In the genomic region with DNA sequence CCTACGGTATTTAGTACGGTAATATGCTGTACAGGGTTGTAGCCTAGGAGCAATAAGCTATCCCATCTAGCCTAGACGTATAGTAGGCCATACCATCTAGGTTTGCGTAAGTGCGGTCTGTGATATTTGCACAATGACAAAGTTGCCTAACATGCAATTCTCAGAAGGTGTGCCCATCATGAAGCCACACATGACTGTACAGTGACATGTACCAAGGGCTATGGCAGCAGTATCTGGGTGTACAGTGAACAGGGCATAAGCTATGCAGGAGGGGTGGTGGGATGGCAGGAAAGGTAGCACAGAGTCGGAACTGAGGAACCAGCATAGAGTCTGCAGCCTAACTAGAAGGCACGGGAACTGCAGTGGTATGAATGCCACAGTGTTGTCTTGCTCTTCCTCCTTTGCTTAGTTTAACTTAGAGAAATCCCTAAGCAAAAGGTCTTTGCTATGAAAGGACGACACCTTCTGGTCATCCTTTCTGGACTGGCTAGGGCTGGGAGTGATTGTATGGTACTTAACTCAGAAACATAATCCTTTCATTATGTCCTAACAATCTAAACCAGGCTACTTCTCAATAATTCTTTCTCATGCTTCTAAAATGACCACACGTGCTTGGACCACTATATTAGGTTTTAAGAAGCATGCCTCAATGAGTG, we compare ENCODE assay signal across 14 cellular contexts.
DNase-seq lines count a peak whose midpoint lies in the region; ATAC-seq, FAIRE-seq and TF ChIP-seq lines count a peak whose summit lies in the region.
"Had no signal": no experiment of that assay in that cellular context is flagged by ENCODE, and none has a peak within 500 bp of the region (broad histone marks: within the 10 kb centered on the region; RNA-seq: fewer than 3 reads in every experiment).

No MANE protein-coding gene starts in this region.

- CTCF ChIA-PET in A549 (lab: Yijun Ruan, JAX) (interaction anchor here (1.0 to 9.9 kb wide), 2 partner anchors 9 to 142 kb away, joined by 4 to 171 read pairs; no protein-coding TSS in a partner anchor), HEK293 (lab: Yijun Ruan, JAX) (interaction anchor here (0.6 to 9.1 kb wide), 5 partner anchors 25 to 555 kb away, joined by 3 to 205 read pairs (median 4); no protein-coding TSS in a partner anchor), Panc1 (lab: Charles Lee) (no interaction called here)

- TF ChIP-seq CTCF in A549 (IDR thresholded peaks at IDR 0.05) (peak; percentile 41), HEK293 (tag by site-specific recombination; IDR thresholded peaks at IDR 0.05) (peak; percentile 45; the same call in 1 of the 2 replicates), Panc1 (IDR thresholded peaks at IDR 0.05) (peak; percentile 50), fibroblast of pulmonary artery (IDR thresholded peaks at IDR 0.05; ENCODE audit: low read length, missing control alignments) (peak; percentile 42)

- TF ChIP-seq RAD21 in A549 (conservative IDR thresholded peaks at IDR 0.05 in 1 of 2, IDR thresholded peaks at IDR 0.05 in 1 of 2) = peak; percentile 24 to 52; a peak in 2 of 5 replicates

- TF ChIP-seq POLR2A in A549 (IDR thresholded peaks at IDR 0.05; ENCODE audit: low read length) = no peak

- POLR2A ChIA-PET in A549 (lab: Yijun Ruan, JAX) (no interaction called here), HEK293 (lab: Yijun Ruan, JAX) (no interaction called here), Panc1 (lab: Charles Lee) (no interaction called here)

- H3K36me3 Mint-ChIP-seq in effector memory CD8-positive, alpha-beta T cell (ENCODE audit: insufficient read depth) = no peaks in the 10 kb centered on the region
- H3K36me3 Mint-ChIP-seq: stimulated activated effector memory CD8-positive, alpha-beta T cell treated with anti-CD3 and anti-CD28 coated beads, Interleukin-12 subunit alpha, Interleukin-12 subunit beta, amount 100 ng/mL, for 72 hours had no signal

- H3K4me1 Mint-ChIP-seq in effector memory CD8-positive, alpha-beta T cell (ENCODE audit: low read depth in 2 of 2) = no peaks in the 10 kb centered on the region
- H3K4me1 Mint-ChIP-seq: stimulated activated effector memory CD8-positive, alpha-beta T cell treated with anti-CD3 and anti-CD28 coated beads, Interleukin-12 subunit alpha, Interleukin-12 subunit beta, amount 100 ng/mL, for 72 hours had no signal

- H3K27ac ChIP-seq in A549 (no peak overlapping the region), HEK293 (ENCODE audit: extremely low read depth, low read depth, low read length) (no peak overlapping the region), Panc1 (ENCODE audit: low read length) (no peak overlapping the region)
- H3K27ac ChIP-seq: dorsolateral prefrontal cortex had no signal

- no peaks in the 10 kb centered on the region for H3K27me3 ChIP-seq in Panc1 (ENCODE audit: control insufficient read depth, insufficient read depth, low read length)
- H3K27me3 ChIP-seq: dorsolateral prefrontal cortex had no signal

- intact Hi-C loops in Panc1 (cut with micrococcal nuclease; ENCODE audit: unreplicated experiment) = no loop called here

- no peaks in the 10 kb centered on the region for H3K9me3 Mint-ChIP-seq in effector memory CD8-positive, alpha-beta T cell
- H3K9me3 Mint-ChIP-seq: CD4-positive, alpha-beta T cell; stimulated activated effector memory CD8-positive, alpha-beta T cell treated with anti-CD3 and anti-CD28 coated beads, Interleukin-12 subunit alpha, Interleukin-12 subunit beta, amount 100 ng/mL, for 72 hours had no signal

- BruUV-seq in Panc1 (replicated peaks; lab: Mats Ljungman, UMichigan) = no TSS peak

- H3K4me3 ChIP-seq in A549 (no peak overlapping the region), HEK293 (ENCODE audit: low read depth, low read length) (no peak overlapping the region), Panc1 (ENCODE audit: low read depth in 2 of 2, low read length in 2 of 2) (no peak overlapping the region), fibroblast of pulmonary artery (replicated peaks; ENCODE audit: low read depth, low read length) (no peak overlapping the region)
- H3K4me3 ChIP-seq: dorsolateral prefrontal cortex had no signal

- ATAC-seq in A549 (peak; percentile 57 to 85; a peak in 5 of 6 replicates), Panc1 (peak; percentile 73), HG03457 (IDR thresholded peaks at IDR 0.05; ENCODE audit: unreplicated experiment) (no peak)
- no peak for ATAC-seq in effector memory CD8-positive, alpha-beta T cell (replicated peaks)
- ATAC-seq: left cardiac atrium; stimulated activated effector memory CD8-positive, alpha-beta T cell treated with anti-CD3 and anti-CD28 coated beads, Interleukin-12 subunit alpha, Interleukin-12 subunit beta, amount 100 ng/mL, for 72 hours had no signal

- no peak overlapping the region for H3K4me3 Mint-ChIP-seq in effector memory CD8-positive, alpha-beta T cell
- H3K4me3 Mint-ChIP-seq: CD4-positive, alpha-beta T cell; stimulated activated effector memory CD8-positive, alpha-beta T cell treated with anti-CD3 and anti-CD28 coated beads, Interleukin-12 subunit alpha, Interleukin-12 subunit beta, amount 100 ng/mL, for 72 hours had no signal

- no peak overlapping the region for H3K4me2 ChIP-seq in A549

- H3K4me1 ChIP-seq in A549 (no peaks in the 10 kb centered on the region), HEK293 (ENCODE audit: control insufficient read depth, insufficient read depth, low read length) (no peaks in the 10 kb centered on the region), Panc1 (ENCODE audit: control insufficient read depth, insufficient read depth, low read length) (no peaks in the 10 kb centered on the region)

- H3K27ac Mint-ChIP-seq in effector memory CD8-positive, alpha-beta T cell = no peak overlapping the region
- H3K27ac Mint-ChIP-seq: CD4-positive, alpha-beta T cell; stimulated activated effector memory CD8-positive, alpha-beta T cell treated with anti-CD3 and anti-CD28 coated beads, Interleukin-12 subunit alpha, Interleukin-12 subunit beta, amount 100 ng/mL, for 72 hours had no signal

- 47% methylated on average over 9 of the region's 9 CpGs for WGBS in A549 (ENCODE audit: missing lambda C conversion rate)

- no peak for FAIRE-seq in A549 (lab: Jason Lieb, UNC)
- FAIRE-seq: small intestine had no signal

- no peaks in the 10 kb centered on the region for H3K27me3 Mint-ChIP-seq in effector memory CD8-positive, alpha-beta T cell

- in situ Hi-C loops in Panc1 (cut with HindIII; ENCODE audit: low pct_unique_long_range_greater_than_20kb, low sequenced_read_pairs) = no loop called here

- no peaks in the 10 kb centered on the region for H3K36me3 ChIP-seq in HEK293 (ENCODE audit: control insufficient read depth in 2 of 2, insufficient read depth in 1 of 2, low read length in 2 of 2)
- H3K36me3 ChIP-seq in Panc1 (ENCODE audit: control insufficient read depth, insufficient read depth, low read length) = no peaks in the 10 kb centered on the region

- H3K9me3 ChIP-seq in A549 (no peaks in the 10 kb centered on the region), HEK293 (ENCODE audit: control insufficient read depth, insufficient read depth, low read depth, low read length) (no peaks in the 10 kb centered on the region), Panc1 (ENCODE audit: control insufficient read depth, insufficient read depth, low read depth, low read length) (no peaks in the 10 kb centered on the region)

- DNase-seq in A549 (ENCODE audit: low read depth in 1 of 2, low spot score in 1 of 2) (peak in 1 of 2 experiments; percentile 50), Panc1 (ENCODE audit: low read depth, low spot score) (peak; percentile 22), fibroblast of pulmonary artery (ENCODE audit: low read depth) (peak; percentile 48), hypothalamus (lab: John Stamatoyannopoulos, UW) (no peak)
- no peak for DNase-seq in activated CD4-positive, CD25-positive, alpha-beta regulatory T cell (lab: John Stamatoyannopoulos, UW)
- no peak for DNase-seq in effector memory CD8-positive, alpha-beta T cell
- DNase-seq: CD4-positive, alpha-beta T cell; dorsolateral prefrontal cortex; Kasumi-1; left cardiac atrium; small intestine had no signal

- no peak for TF ChIP-seq EP300 in A549 (IDR thresholded peaks at IDR 0.05)

TF ChIP-seq in A549, 52 proteins besides CTCF, POLR2A, EP300 and RAD21:
- TF ChIP-seq HEYL (CRISPR knock-in tag; IDR thresholded peaks at IDR 0.05) = no peak
- no peak for TF ChIP-seq PHF8 (IDR thresholded peaks at IDR 0.05; ENCODE audit: borderline replicate concordance, low read depth)
- TF ChIP-seq JUNB (IDR thresholded peaks at IDR 0.05) = no peak
- TF ChIP-seq, protein P1, sequence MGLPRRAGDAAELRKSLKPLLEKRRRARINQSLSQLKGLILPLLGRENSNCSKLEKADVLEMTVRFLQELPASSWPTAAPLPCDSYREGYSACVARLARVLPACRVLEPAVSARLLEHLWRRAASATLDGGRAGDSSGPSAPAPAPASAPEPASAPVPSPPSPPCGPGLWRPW (IDR thresholded peaks at IDR 0.05) = no peak
- no peak for TF ChIP-seq GATA3 (IDR thresholded peaks at IDR 0.05; ENCODE audit: borderline replicate concordance)
- TF ChIP-seq SMC3 (IDR thresholded peaks at IDR 0.05) = 0 out of 3 replicates have a peak, but pooled peaks have one; percentile 27
- TF ChIP-seq MYC (IDR thresholded peaks at IDR 0.05; ENCODE audit: borderline replicate concordance, low read length) = no peak

TF ChIP-seq in HEK293, 187 proteins besides CTCF, POLR2A, EP300 and RAD21:
- TF ChIP-seq ZNF391 (tag by site-specific recombination; IDR thresholded peaks at IDR 0.05; ENCODE audit: borderline replicate concordance, low read depth) (no peak), ZNF654 (tag by site-specific recombination; IDR thresholded peaks at IDR 0.05; ENCODE audit: low read depth) (peak; percentile 24; the same call in 1 of the 2 replicates), ZNF133 (tag by site-specific recombination; IDR thresholded peaks at IDR 0.05) (no peak)

Comparison
In these comparisons a context has a peak if more than half of its experiments do, and no peak if none do; other contexts are left out.
1. ATAC-seq: peak in A549 (2 of 2) and Panc1 (single experiment); none in HG03457 (single experiment) and effector memory CD8-positive, alpha-beta T cell (single experiment).
2. DNase-seq: peak in Panc1 (single experiment) and fibroblast of pulmonary artery (single experiment); none in activated CD4-positive, CD25-positive, alpha-beta regulatory T cell (0 of 4), hypothalamus (0 of 51) and effector memory CD8-positive, alpha-beta T cell (0 of 3).
3. Peak in every context shown above with its lines, with median percentiles within 50 percentile points of each other: CTCF ChIP-seq.